Comparison of ENCODE assay signal across 8 cellular contexts in the genomic region with DNA sequence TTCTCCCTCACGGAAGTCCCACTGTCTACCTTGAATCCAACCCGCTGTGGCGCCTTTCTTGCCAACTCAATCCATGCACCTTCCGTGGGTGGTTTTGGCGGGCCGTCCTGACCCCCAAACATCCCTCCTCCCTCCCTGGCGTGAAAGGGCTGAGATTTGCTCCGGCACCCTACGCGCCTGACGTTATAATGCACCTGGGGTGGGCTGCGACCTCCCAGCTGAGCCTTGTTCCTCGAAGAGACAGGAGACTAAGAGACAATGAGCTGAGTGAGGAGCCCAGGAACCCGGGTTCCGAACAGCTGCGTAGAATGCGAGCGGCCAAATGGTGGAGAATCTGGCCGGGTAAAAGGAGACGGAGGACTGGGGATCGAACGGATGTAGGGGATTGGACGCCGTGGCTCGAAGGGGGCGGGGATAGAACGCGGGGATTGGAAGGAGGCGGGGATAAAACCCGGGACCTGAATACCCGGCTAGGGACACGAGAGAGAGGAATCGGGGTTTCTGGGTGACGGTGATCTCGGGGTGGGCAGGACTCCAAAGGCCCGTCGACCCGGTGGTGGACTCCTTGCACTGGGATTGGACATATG. TPM values are rescaled to one million over a fixed set of nuclear protein-coding genes. Genes with fewer than 3 reads are reported as not detected.
DNase-seq lines count a peak whose midpoint lies in the region; TF ChIP-seq lines count a peak whose summit lies in the region.

A gene (plus strand): TSS at position 461 of the 587 bp plus-strand sequence. CDS start 1,137 bp downstream, outside the sequence.

- H3K4me1 ChIP-seq in liver (ENCODE audit: control insufficient read depth in 4 of 4, insufficient read depth in 4 of 4, low read length in 3 of 4): peaks cover 3 to 33% (median 16%) of the 10 kb centered on the region in 4 donors

- DNase-seq in COR-L47 (lab: John Stamatoyannopoulos, UW) (peak; percentile 87), NCI-H187 treated with DMSO at 0.1 percent for 48 hours (lab: John Stamatoyannopoulos, UW) (peak; percentile 97), NK-92 (lab: John Stamatoyannopoulos, UW; ENCODE audit: unreplicated experiment) (no peak), GDM1 (lab: John Stamatoyannopoulos, UW) (no peak)
- peak; percentile 69 to 80 for DNase-seq in activated CD4-positive, alpha-beta T cell treated with anti-CD3 and anti-CD28 coated beads, Interleukin-2, amount 50 U/mL, for 48 hours
- peak; percentile 49 for DNase-seq in effector CD8-positive, alpha-beta T cell (lab: John Stamatoyannopoulos, UW)
- DNase-seq in stimulated activated CD4-positive, alpha-beta T cell treated with anti-CD3 and anti-CD28 coated beads, Interleukin-2, amount 100 ng/mL, for 4 hours (ENCODE audit: low read depth): peak; percentile 44

- peak within 1 kb of the TSS; percentile 32 to 37 for H3K9ac ChIP-seq in liver (ENCODE audit: low read depth in 1 of 2, low read length in 2 of 2)

- H3K36me3 ChIP-seq in liver (ENCODE audit: control insufficient read depth in 4 of 4, insufficient read depth in 3 of 4, low read depth in 1 of 4, low read length in 3 of 4): peaks cover 0 to 16% (median 6%) of the 10 kb centered on the region in 4 donors

- no peaks in the 10 kb centered on the region for H3K9me3 ChIP-seq in liver (ENCODE audit: control insufficient read depth in 4 of 4, low read length in 3 of 4)

- H3K27me3 ChIP-seq in liver (ENCODE audit: control insufficient read depth in 4 of 4, insufficient read depth in 4 of 4, low read length in 3 of 4): no peaks in the 10 kb centered on the region

- TF ChIP-seq CTCF in liver (IDR thresholded peaks at IDR 0.05; ENCODE audit: low read depth, low read length, missing input control): no peak

- peak within 1 kb of the TSS in 1 of 2 donors; percentile 40 for H3K27ac ChIP-seq in liver (ENCODE audit: low read depth in 1 of 2, low read length in 2 of 2)

- no peak for TF ChIP-seq RAD21 in liver (IDR thresholded peaks at IDR 0.05)

- peak within 1 kb of the TSS in 2 of 3 donors; percentile 28 to 42 for H3K4me3 ChIP-seq in liver (ENCODE audit: low read depth in 1 of 3, low read length in 3 of 3)

- WGBS in liver: 3% methylated on average over 38 of the region's 38 CpGs

TF ChIP-seq in liver, 16 proteins besides CTCF, POLR2A, EP300 and RAD21:
- TF ChIP-seq FOXA2 (IDR thresholded peaks at IDR 0.05): no peak
- TF ChIP-seq, protein P1, sequence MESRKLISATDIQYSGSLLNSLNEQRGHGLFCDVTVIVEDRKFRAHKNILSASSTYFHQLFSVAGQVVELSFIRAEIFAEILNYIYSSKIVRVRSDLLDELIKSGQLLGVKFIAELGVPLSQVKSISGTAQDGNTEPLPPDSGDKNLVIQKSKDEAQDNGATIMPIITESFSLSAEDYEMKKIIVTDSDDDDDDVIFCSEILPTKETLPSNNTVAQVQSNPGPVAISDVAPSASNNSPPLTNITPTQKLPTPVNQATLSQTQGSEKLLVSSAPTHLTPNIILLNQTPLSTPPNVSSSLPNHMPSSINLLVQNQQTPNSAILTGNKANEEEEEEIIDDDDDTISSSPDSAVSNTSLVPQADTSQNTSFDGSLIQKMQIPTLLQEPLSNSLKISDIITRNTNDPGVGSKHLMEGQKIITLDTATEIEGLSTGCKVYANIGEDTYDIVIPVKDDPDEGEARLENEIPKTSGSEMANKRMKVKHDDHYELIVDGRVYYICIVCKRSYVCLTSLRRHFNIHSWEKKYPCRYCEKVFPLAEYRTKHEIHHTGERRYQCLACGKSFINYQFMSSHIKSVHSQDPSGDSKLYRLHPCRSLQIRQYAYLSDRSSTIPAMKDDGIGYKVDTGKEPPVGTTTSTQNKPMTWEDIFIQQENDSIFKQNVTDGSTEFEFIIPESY (IDR thresholded peaks at IDR 0.05): no peak
- no peak for TF ChIP-seq RXRA (IDR thresholded peaks at IDR 0.05)

RNA-seq across cellular contexts. Expression of the gene that starts here (rescaled TPM):
- under 1 TPM; 0.37 to 0.50 TPM for total RNA-seq in liver
- under 1 TPM; 0.67 to 0.75 TPM for polyA plus RNA-seq in liver

Comparison
In these comparisons a context has a peak if more than half of its experiments do, and no peak if none do; other contexts are left out.
1. DNase-seq: peak in COR-L47 (single experiment), NCI-H187 treated with DMSO at 0.1 percent for 48 hours (single experiment), activated CD4-positive, alpha-beta T cell treated with anti-CD3 and anti-CD28 coated beads, Interleukin-2, amount 50 U/mL, for 48 hours (2 of 2), effector CD8-positive, alpha-beta T cell (single experiment) and stimulated activated CD4-positive, alpha-beta T cell treated with anti-CD3 and anti-CD28 coated beads, Interleukin-2, amount 100 ng/mL, for 4 hours (single experiment); none in NK-92 (single experiment) and GDM1 (single experiment).